In the genomic region with DNA sequence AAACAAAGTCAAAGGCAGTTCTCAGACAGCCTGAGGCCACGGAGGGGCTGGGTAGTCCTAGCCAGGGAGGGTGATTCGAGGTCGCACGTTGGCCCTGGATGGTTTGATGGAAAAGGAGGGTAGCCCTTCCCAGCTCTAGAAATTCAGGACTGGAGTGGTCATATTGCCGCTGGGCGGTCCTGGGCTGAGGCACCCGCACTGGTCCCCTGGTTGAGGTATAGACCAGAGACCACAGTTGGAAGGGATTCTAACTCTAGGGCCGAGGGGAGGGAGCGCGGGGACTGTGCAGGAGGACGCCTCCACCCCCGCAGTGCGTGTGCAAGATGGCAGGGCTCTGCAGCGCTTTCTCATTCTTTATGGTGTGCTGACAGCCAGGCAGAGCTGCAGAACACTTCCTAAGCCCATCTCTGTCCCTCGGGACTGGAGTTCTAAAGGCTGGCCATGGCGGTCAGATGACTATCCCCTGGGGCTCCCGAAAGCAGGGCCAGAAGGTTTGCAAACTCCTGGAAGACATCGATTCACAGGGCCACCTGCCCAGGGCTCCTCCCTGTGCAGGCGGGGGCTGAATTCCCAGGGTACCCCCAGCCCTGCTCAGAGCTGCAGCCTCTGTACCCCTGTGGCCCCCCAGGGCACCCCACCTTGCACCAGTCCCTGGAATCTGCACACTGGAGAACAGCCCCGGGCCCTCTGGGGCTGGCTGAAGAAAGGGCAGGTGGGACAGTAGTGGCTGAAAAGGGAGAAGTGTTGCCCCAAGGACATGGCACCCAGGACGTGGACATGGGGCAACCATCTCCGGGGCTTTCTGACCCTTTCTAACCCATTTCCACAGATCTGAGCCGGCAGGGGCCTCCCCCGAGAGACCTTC, we compare ENCODE assay signal across 17 cellular contexts. TPM values are rescaled to one million over a fixed set of nuclear protein-coding genes. Genes with fewer than 3 reads are reported as not detected.
DNase-seq lines count a peak whose midpoint lies in the region; ATAC-seq, FAIRE-seq and TF ChIP-seq lines count a peak whose summit lies in the region.
"Had no signal": no experiment of that assay in that cellular context is flagged by ENCODE, and none has a peak within 500 bp of the region (broad histone marks: within the 10 kb centered on the region; RNA-seq: fewer than 3 reads in every experiment).

No MANE protein-coding gene starts in this region.

- no peaks in the 10 kb centered on the region for H3K9me1 ChIP-seq in K562 (ENCODE audit: control insufficient read depth, insufficient read depth, low read length)

- H3K27ac ChIP-seq in K562 (ENCODE audit: extremely low read depth, low read depth, low read length) = no peak overlapping the region
- H3K27ac ChIP-seq: psoas muscle, SK-N-MC, thyroid gland had no signal

- H3K9me3 ChIP-seq in K562 (replicated peaks; ENCODE audit: control insufficient read depth, insufficient read depth, low read depth, low read length) = no peaks in the 10 kb centered on the region
- H3K9me3 ChIP-seq: psoas muscle, thyroid gland had no signal

- TF ChIP-seq EP300 in K562 (IDR thresholded peaks at IDR 0.05; ENCODE audit: low read length) = no peak

- H3K9ac ChIP-seq in K562 (ENCODE audit: insufficient read depth in 1 of 2, low read depth in 2 of 2, low read length in 2 of 2) = no peak overlapping the region

- H3K4me1 ChIP-seq in K562 (replicated peaks in 1 of 2; ENCODE audit: control insufficient read depth in 2 of 2, insufficient read depth in 2 of 2, low read length in 2 of 2) = peaks cover 0 to 9% of the 10 kb centered on the region in 2 experiments; a peak in 1 of 5 replicates
- H3K4me1 ChIP-seq: thyroid gland had no signal

- POLR2A ChIA-PET in AG04449 (lab: Yijun Ruan, JAX) (no interaction called here), K562 (lab: Yijun Ruan, JAX) (interaction anchor here (0.5 to 1.5 kb wide), 3 partner anchors 9 to 61 kb away, joined by 4 to 7 read pairs (median 5); no protein-coding TSS in a partner anchor)

- H3K4me3 Mint-ChIP-seq in nephron progenitor cell = peak overlapping the region; percentile 59
- H3K4me3 Mint-ChIP-seq: activated T-helper 17 cell treated with anti-CD3 and anti-CD28 coated beads, Interleukin-2, amount 50 U/mL, for 72 hours had no signal

- no peak overlapping the region for H2AFZ ChIP-seq in K562 (ENCODE audit: low read depth, low read length)

- no peaks in the 10 kb centered on the region for H3K9me3 Mint-ChIP-seq in nephron progenitor cell
- H3K9me3 Mint-ChIP-seq: activated T-helper 17 cell treated with anti-CD3 and anti-CD28 coated beads, Interleukin-2, amount 50 U/mL, for 72 hours had no signal

- 2% methylated on average over 24 of the region's 24 CpGs for WGBS in K562 (ENCODE audit: insufficient coverage, low coverage, missing lambda C conversion rate)

- peak overlapping the region; percentile 80 for H3K27ac Mint-ChIP-seq in nephron progenitor cell
- H3K27ac Mint-ChIP-seq: activated T-helper 17 cell treated with anti-CD3 and anti-CD28 coated beads, Interleukin-2, amount 50 U/mL, for 72 hours had no signal

- peaks cover 14% of the 10 kb centered on the region for H4K20me1 ChIP-seq in K562 (replicated peaks; ENCODE audit: control insufficient read depth, insufficient read depth, low read length)

- CTCF ChIA-PET in AG04449 (lab: Yijun Ruan, JAX) = no interaction called here
- CTCF ChIA-PET in K562 (lab: Yijun Ruan, JAX; ENCODE audit: low intra/inter-chr PET ratio) = no interaction called here

- no peak overlapping the region for H3K4me2 ChIP-seq in K562 (ENCODE audit: insufficient read depth, low read length)

- peaks cover 31 to 84% of the 10 kb centered on the region in 2 experiments for H3K27me3 ChIP-seq in K562 (ENCODE audit: control insufficient read depth in 2 of 2, insufficient read depth in 2 of 2, low read length in 2 of 2)
- H3K27me3 ChIP-seq: thyroid gland had no signal

- H3K4me1 Mint-ChIP-seq in nephron progenitor cell = peaks cover 67% of the 10 kb centered on the region
- H3K4me1 Mint-ChIP-seq: activated T-helper 17 cell treated with anti-CD3 and anti-CD28 coated beads, Interleukin-2, amount 50 U/mL, for 72 hours had no signal

- no peaks in the 10 kb centered on the region for H3K36me3 Mint-ChIP-seq in nephron progenitor cell (ENCODE audit: low read depth)

- intact Hi-C loops in K562 (cut with micrococcal nuclease) = no loop called here

- H3K4me3 ChIP-seq in AG04449 (ENCODE audit: low read depth, low read length) (no peak overlapping the region), K562 (no peak overlapping the region)
- H3K4me3 ChIP-seq: psoas muscle, SK-N-MC, thyroid gland had no signal

- DNase-seq in AG04449 (ENCODE audit: low read depth, low spot score) (peak; percentile 40), GM13976 (ENCODE audit: low spot score) (peak; percentile 36), K562 (ENCODE audit: extremely low read depth in 1 of 4, low spot score in 3 of 4) (peak in 1 of 4 experiments; percentile 18), nephron progenitor cell (peak; percentile 68), T-helper 2 cell (no peak), RCC 7860 (ENCODE audit: low spot score) (no peak)
- DNase-seq: left cardiac atrium; MV-4-11; NCI-H2227 treated with DMSO at 0.1 percent for 48 hours; stimulated activated CD4-positive, alpha-beta T cell treated with anti-CD3 and anti-CD28 coated beads, Interleukin-1b, Interleukin-23, amount 100 ng/mL, for 48 hours; thyroid gland had no signal

- FAIRE-seq in K562 (lab: Jason Lieb, UNC) = no peak
- FAIRE-seq in RCC 7860 (lab: Jason Lieb, UNC) = no peak
- FAIRE-seq: H1 had no signal

- H3K27me3 Mint-ChIP-seq in nephron progenitor cell (ENCODE audit: low read depth, poor library complexity) = peaks cover 21% of the 10 kb centered on the region

- no peaks in the 10 kb centered on the region for H3K36me3 ChIP-seq in K562 (ENCODE audit: control insufficient read depth, insufficient read depth, low read length)
- H3K36me3 ChIP-seq: thyroid gland had no signal

- TF ChIP-seq CTCF in AG04449 (IDR thresholded peaks at IDR 0.05; ENCODE audit: insufficient read depth, low read length, missing control alignments) (no peak), GM13976 (IDR thresholded peaks at IDR 0.05; ENCODE audit: borderline replicate concordance, control extremely low read depth, extremely low read depth, insufficient read depth, missing control alignments) (no peak), K562 (IDR thresholded peaks at IDR 0.05 in 2 of 3, conservative IDR thresholded peaks at IDR 0.05 in 1 of 3; ENCODE audit: insufficient read depth in 2 of 3, low read depth in 1 of 3, low read length in 3 of 3) (no peak), nephron progenitor cell (IDR thresholded peaks at IDR 0.05) (no peak)

- ATAC-seq in K562 = no peak
- ATAC-seq in HG03442 (IDR thresholded peaks at IDR 0.05; ENCODE audit: unreplicated experiment) = no peak
- no peak for ATAC-seq in HG03135 (IDR thresholded peaks at IDR 0.05; ENCODE audit: unreplicated experiment)
- ATAC-seq: activated T-helper 17 cell treated with anti-CD3 and anti-CD28 coated beads, Interleukin-2, amount 50 U/mL, for 72 hours; left cardiac atrium; psoas muscle had no signal

- no peak for TF ChIP-seq RAD21 in K562 (CRISPR knock-in tag; conservative IDR thresholded peaks at IDR 0.05 in 1 of 2, IDR thresholded peaks at IDR 0.05 in 1 of 2)

- TF ChIP-seq POLR2A in K562 (conservative IDR thresholded peaks at IDR 0.05) = no peak

- H3K79me2 ChIP-seq in K562 (ENCODE audit: control insufficient read depth, insufficient read depth, low read length) = no peaks in the 10 kb centered on the region

- BruUV-seq in K562 (replicated peaks; lab: Mats Ljungman, UMichigan) = no TSS peak

- in situ Hi-C loops in GM13976 (cut with MboI; ENCODE audit: low sequenced_read_pairs, unreplicated experiment) (no loop called here), K562 (cut with MboI) (no loop called here)

TF ChIP-seq in K562, 482 proteins besides CTCF, POLR2A, EP300 and RAD21 (continues in another document):
- TF ChIP-seq, protein P1, sequence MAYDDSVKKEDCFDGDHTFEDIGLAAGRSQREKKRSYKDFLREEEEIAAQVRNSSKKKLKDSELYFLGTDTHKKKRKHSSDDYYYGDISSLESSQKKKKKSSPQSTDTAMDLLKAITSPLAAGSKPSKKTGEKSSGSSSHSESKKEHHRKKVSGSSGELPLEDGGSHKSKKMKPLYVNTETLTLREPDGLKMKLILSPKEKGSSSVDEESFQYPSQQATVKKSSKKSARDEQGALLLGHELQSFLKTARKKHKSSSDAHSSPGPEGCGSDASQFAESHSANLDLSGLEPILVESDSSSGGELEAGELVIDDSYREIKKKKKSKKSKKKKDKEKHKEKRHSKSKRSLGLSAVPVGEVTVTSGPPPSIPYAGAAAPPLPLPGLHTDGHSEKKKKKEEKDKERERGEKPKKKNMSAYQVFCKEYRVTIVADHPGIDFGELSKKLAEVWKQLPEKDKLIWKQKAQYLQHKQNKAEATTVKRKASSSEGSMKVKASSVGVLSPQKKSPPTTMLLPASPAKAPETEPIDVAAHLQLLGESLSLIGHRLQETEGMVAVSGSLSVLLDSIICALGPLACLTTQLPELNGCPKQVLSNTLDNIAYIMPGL (CRISPR knock-in tag; IDR thresholded peaks at IDR 0.05) = no peak
- TF ChIP-seq ELF4 (CRISPR knock-in tag; IDR thresholded peaks at IDR 0.05) (no peak), ZBTB8A (IDR thresholded peaks at IDR 0.05; ENCODE audit: partially characterized antibody) (no peak)

RNA-seq across cellular contexts. Expression of a gene that starts 51.0 kb away (rescaled TPM):
- total RNA-seq in K562 (2011; cell fraction: chromatin; rRNA removed; ENCODE audit: low replicate concordance) = not detected in 2 replicates
- total RNA-seq in K562 (2011; cell fraction: nucleolus; rRNA removed) = not detected in 2 replicates
- total RNA-seq in K562 (2011; cell fraction: nucleoplasm; rRNA removed) = not detected in 2 replicates
- total RNA-seq in K562 (2014; rRNA removed) = not detected in 2 replicates
- not detected in 2 replicates for total RNA-seq in K562 (2014; rRNA removed; fragmentation: Illumina TruSeq; extraction: Trizol)
- not detected in 2 replicates for total RNA-seq in K562 (2015; rRNA removed; fragmentation: Illumina TruSeq; extraction: Trizol)
- total RNA-seq in K562 (2021) = 0.20 TPM in 2 replicates
- not detected in 2 replicates for polyA plus RNA-seq in K562 (2011; rRNA removed)
- 0.01 TPM in 1 of 2 replicates, not detected in the other for polyA plus RNA-seq in K562 (2011; cell fraction: cytosol; rRNA removed)
- not detected in 2 replicates for polyA plus RNA-seq in K562 (2011; cell fraction: nucleus; rRNA removed)
- polyA plus RNA-seq in K562 (2012) = 0.14 TPM in 1 of 2 replicates, not detected in the other
- polyA plus RNA-seq in K562 (2014; fragmentation: Illumina TruSeq; extraction: Trizol) = not detected in 2 replicates
- polyA plus RNA-seq in K562 (2014; fragmentation: Nextera tagmentation; extraction: Ambion mirVana) = not detected
- polyA plus RNA-seq in K562 (2014; rRNA removed) = not detected in 2 replicates
- polyA minus RNA-seq in K562 (2011; rRNA and poly(A)+ RNA removed) = not detected in 2 replicates
- polyA minus RNA-seq in K562 (2011; cell fraction: cytosol; rRNA and poly(A)+ RNA removed) = not detected in 2 replicates
- not detected in 2 replicates for polyA minus RNA-seq in K562 (2011; cell fraction: nucleus; rRNA and poly(A)+ RNA removed)
- total RNA-seq: activated T-helper 17 cell treated with anti-CD3 and anti-CD28 coated beads, Interleukin-2, amount 50 U/mL, for 72 hours had no signal

Comparison
In these comparisons a context has a peak if more than half of its experiments do, and no peak if none do; other contexts are left out.
1. DNase-seq: peak in AG04449 (single experiment), GM13976 (single experiment) and nephron progenitor cell (single experiment); none in T-helper 2 cell (0 of 5) and RCC 7860 (single experiment).